Comparison of ENCODE assay signal across 14 cellular contexts in genomic region chr7:99762680-99763327, GRCh38. TPM values are rescaled to one million over a fixed set of nuclear protein-coding genes. Genes with fewer than 3 reads are reported as not detected.
A peak's percentile ranks its signal among the peaks of the same experiment; 100 is the strongest.
DNase-seq lines count a peak whose midpoint lies in the region; ATAC-seq and TF ChIP-seq lines count a peak whose summit lies in the region.
"Had no signal": no experiment of that assay in that cellular context is flagged by ENCODE, and none has a peak within 500 bp of the region (broad histone marks: within the 10 kb centered on the region; RNA-seq: fewer than 3 reads in every experiment).

No MANE protein-coding gene starts in this region.

- H3K27ac Mint-ChIP-seq in CD14-positive monocyte: no peak overlapping the region
- H3K27ac Mint-ChIP-seq: activated naive CD8-positive, alpha-beta T cell treated with anti-CD3 and anti-CD28 coated beads, Interleukin-2, amount 10 ng/mL, durations not matched to agents 7 days and 5 days; effector memory CD8-positive, alpha-beta T cell had no signal

- WGBS in testis, 2 donors: 54 to 58% methylated on average over 7 of the region's 7 CpGs

- peaks cover 1% of the 10 kb centered on the region for H3K4me1 Mint-ChIP-seq in CD14-positive monocyte

- H3K9me3 ChIP-seq in testis: no peaks in the 10 kb centered on the region

- H3K4me1 ChIP-seq in testis: no peaks in the 10 kb centered on the region

- H3K27me3 Mint-ChIP-seq in CD14-positive monocyte (ENCODE audit: low read depth in 3 of 3): peaks cover 0 to 7% (median 2%) of the 10 kb centered on the region in 3 donors
- H3K27me3 Mint-ChIP-seq: activated naive CD8-positive, alpha-beta T cell treated with anti-CD3 and anti-CD28 coated beads, Interleukin-2, amount 10 ng/mL, durations not matched to agents 7 days and 5 days; effector memory CD8-positive, alpha-beta T cell had no signal

- no peaks in the 10 kb centered on the region for H3K36me3 ChIP-seq in kidney epithelial cell (ENCODE audit: control insufficient read depth, insufficient read depth, low read length)
- no peaks in the 10 kb centered on the region for H3K36me3 ChIP-seq in testis (ENCODE audit: low read depth, missing control alignments)

- H3K27me3 ChIP-seq in kidney epithelial cell (ENCODE audit: control insufficient read depth, insufficient read depth, low read length) (no peaks in the 10 kb centered on the region), testis (no peaks in the 10 kb centered on the region)

- DNase-seq in OCI-M1 (lab: John Stamatoyannopoulos, UW) (peak; percentile 88), epithelial cell of prostate (ENCODE audit: low read depth, low spot score) (peak; percentile 34), kidney epithelial cell (ENCODE audit: low read depth) (peak; percentile 50), testis (peak; percentile 16), CD14-positive monocyte (ENCODE audit: low spot score) (no peak)
- no peak for DNase-seq in activated effector memory CD4-positive, alpha-beta T cell treated with anti-CD3 and anti-CD28 coated beads, Interleukin-2, amount 50 U/mL, for 16 hours
- DNase-seq: activated naive CD8-positive, alpha-beta T cell treated with anti-CD3 and anti-CD28 coated beads, Interleukin-2, amount 10 ng/mL, durations not matched to agents 7 days and 5 days; DND-41; effector memory CD8-positive, alpha-beta T cell; NCI-H1436; posterior cingulate gyrus; T-helper 9 cell had no signal

- H3K9me3 Mint-ChIP-seq in CD14-positive monocyte: peaks cover 0 to 2% (median 0%) of the 10 kb centered on the region in 7 donors
- H3K9me3 Mint-ChIP-seq: activated naive CD8-positive, alpha-beta T cell treated with anti-CD3 and anti-CD28 coated beads, Interleukin-2, amount 10 ng/mL, durations not matched to agents 7 days and 5 days; effector memory CD8-positive, alpha-beta T cell had no signal

- H3K4me3 ChIP-seq in kidney epithelial cell (ENCODE audit: low read depth, low read length) (no peak overlapping the region), testis (no peak overlapping the region)

- H3K4me3 Mint-ChIP-seq in CD14-positive monocyte: no peak overlapping the region
- H3K4me3 Mint-ChIP-seq: activated naive CD8-positive, alpha-beta T cell treated with anti-CD3 and anti-CD28 coated beads, Interleukin-2, amount 10 ng/mL, durations not matched to agents 7 days and 5 days; effector memory CD8-positive, alpha-beta T cell had no signal

- no peak for TF ChIP-seq POLR2A in testis (IDR thresholded peaks at IDR 0.05)

- no peaks in the 10 kb centered on the region for H3K36me3 Mint-ChIP-seq in CD14-positive monocyte
- H3K36me3 Mint-ChIP-seq: activated naive CD8-positive, alpha-beta T cell treated with anti-CD3 and anti-CD28 coated beads, Interleukin-2, amount 10 ng/mL, durations not matched to agents 7 days and 5 days had no signal

- no peak for TF ChIP-seq CTCF in kidney epithelial cell (IDR thresholded peaks at IDR 0.05; ENCODE audit: insufficient read depth, low read length, poor library complexity, severe bottlenecking)
- TF ChIP-seq CTCF in testis (IDR thresholded peaks at IDR 0.05): no peak
- TF ChIP-seq CTCF in CD14-positive monocyte (IDR thresholded peaks at IDR 0.05): no peak

- peak overlapping the region; percentile 59 for H3K27ac ChIP-seq in epithelial cell of prostate
- H3K27ac ChIP-seq in testis: no peak overlapping the region

- intact Hi-C loops in testis (cut with DNase I; ENCODE audit: low total_unique reads) (no loop called here), CD14-positive monocyte (cut with micrococcal nuclease) (no loop called here)

- no peak for ATAC-seq in HG03097 (IDR thresholded peaks at IDR 0.05; ENCODE audit: low FRiP score, unreplicated experiment)
- ATAC-seq: effector memory CD8-positive, alpha-beta T cell had no signal

RNA-seq across cellular contexts. Expression of gene CYP3A4, which starts 21.2 kb away (rescaled TPM):
- not detected in 2 replicates for total RNA-seq in kidney epithelial cell
- total RNA-seq in testis: 1 to 10 TPM; 1.3 to 1.8 TPM
- polyA plus RNA-seq in testis (ENCODE audit: insufficient read depth, low read depth, low replicate concordance): 0.34 TPM
- not detected for polyA plus RNA-seq in CD14-positive monocyte
- total RNA-seq: activated CD8-positive, alpha-beta memory T cell treated with anti-CD3 and anti-CD28 coated beads for 36 hours; activated naive CD8-positive, alpha-beta T cell treated with anti-CD3 and anti-CD28 coated beads, Interleukin-2, amount 10 ng/mL, durations not matched to agents 7 days and 5 days had no signal

RNA-seq across cellular contexts. Expression of gene CYP3A7, which starts 27.8 kb away (rescaled TPM):
- not detected in 2 replicates for total RNA-seq in kidney epithelial cell
- not detected for total RNA-seq in testis
- not detected for polyA plus RNA-seq in testis (ENCODE audit: insufficient read depth, low read depth, low replicate concordance)
- polyA plus RNA-seq in CD14-positive monocyte: not detected
- total RNA-seq: activated CD8-positive, alpha-beta memory T cell treated with anti-CD3 and anti-CD28 coated beads for 36 hours; activated naive CD8-positive, alpha-beta T cell treated with anti-CD3 and anti-CD28 coated beads, Interleukin-2, amount 10 ng/mL, durations not matched to agents 7 days and 5 days had no signal

Comparison
In these comparisons a context has a peak if more than half of its experiments do, and no peak if none do; other contexts are left out.
1. DNase-seq: peak in OCI-M1 (single experiment), epithelial cell of prostate (single experiment), kidney epithelial cell (single experiment) and testis (single experiment); none in activated effector memory CD4-positive, alpha-beta T cell treated with anti-CD3 and anti-CD28 coated beads, Interleukin-2, amount 50 U/mL, for 16 hours (single experiment) and CD14-positive monocyte (single experiment).